ENCODE assay signal across 25 cellular contexts in genomic region chrX:50725310-50725709, GRCh38.
"Had no signal": no experiment of that assay in that cellular context is flagged by ENCODE, and none has a peak within 500 bp of the region (broad histone marks: within the 10 kb centered on the region; RNA-seq: fewer than 3 reads in every experiment).

No MANE protein-coding gene starts in this region.

- H3K4me1 ChIP-seq: left ventricle myocardium inferior, pancreas, prostate gland, spleen, suprapubic skin, upper lobe of right lung had no signal

- H3K27me3 ChIP-seq: hepatocyte, pancreas, suprapubic skin, tibial artery, upper lobe of right lung had no signal

- H2AFZ ChIP-seq: hepatocyte had no signal

- H3K27ac Mint-ChIP-seq: natural killer cell treated with Interleukin-12 subunit alpha and Interleukin-12 subunit beta and Interleukin-15 and Interleukin-18, amount 100 ng/mL, for 72 hours; stimulated activated effector memory CD8-positive, alpha-beta T cell treated with anti-CD3 and anti-CD28 coated beads, Interleukin-12 subunit alpha, Interleukin-12 subunit beta, amount 100 ng/mL, for 72 hours; stimulated activated naive CD8-positive, alpha-beta T cell treated with anti-CD3 and anti-CD28 coated beads, Interleukin-15, Interleukin-2, amounts not matched to agents 100 ng/mL and 50 ng/mL, for 24 hours had no signal

- H3K27me3 Mint-ChIP-seq: stimulated activated naive CD8-positive, alpha-beta T cell treated with anti-CD3 and anti-CD28 coated beads, Interleukin-15, Interleukin-2, amounts not matched to agents 100 ng/mL and 50 ng/mL, for 24 hours had no signal

- FAIRE-seq: pancreas, urothelium cell line had no signal

- H3K27ac ChIP-seq: hepatocyte, left ventricle myocardium inferior, pancreas, prostate gland, skin epidermis, spleen, suprapubic skin, thoracic aorta, tibial artery, upper lobe of right lung had no signal

- H3K4me1 Mint-ChIP-seq: naive thymus-derived CD4-positive, alpha-beta T cell; neural crest cell; stimulated activated effector memory CD8-positive, alpha-beta T cell treated with anti-CD3 and anti-CD28 coated beads, Interleukin-12 subunit alpha, Interleukin-12 subunit beta, amount 100 ng/mL, for 72 hours had no signal

- DNase-seq: islet precursor cell; left ventricle myocardium inferior; naive thymus-derived CD4-positive, alpha-beta T cell; nucleus accumbens; pancreas; posterior cingulate gyrus; retina; right cardiac atrium; spleen; stimulated activated CD4-positive, alpha-beta T cell treated with anti-CD3 and anti-CD28 coated beads, Interleukin-4, amount 100 ng/mL, for 24 hours; stimulated activated naive CD4-positive, alpha-beta T cell; tibial artery; trophoblast cell; upper lobe of right lung had no signal

- H3K79me2 ChIP-seq: hepatocyte had no signal

- H3K4me3 Mint-ChIP-seq: naive thymus-derived CD4-positive, alpha-beta T cell; natural killer cell treated with Interleukin-12 subunit alpha and Interleukin-12 subunit beta and Interleukin-15 and Interleukin-18, amount 100 ng/mL, for 72 hours; neural crest cell; stimulated activated effector memory CD8-positive, alpha-beta T cell treated with anti-CD3 and anti-CD28 coated beads, Interleukin-12 subunit alpha, Interleukin-12 subunit beta, amount 100 ng/mL, for 72 hours; stimulated activated naive CD8-positive, alpha-beta T cell treated with anti-CD3 and anti-CD28 coated beads, Interleukin-15, Interleukin-2, amounts not matched to agents 100 ng/mL and 50 ng/mL, for 24 hours had no signal

- H3K4me2 ChIP-seq: hepatocyte had no signal

- H3K36me3 Mint-ChIP-seq: naive thymus-derived CD4-positive, alpha-beta T cell; natural killer cell treated with Interleukin-12 subunit alpha and Interleukin-12 subunit beta and Interleukin-15 and Interleukin-18, amount 100 ng/mL, for 72 hours; stimulated activated effector memory CD8-positive, alpha-beta T cell treated with anti-CD3 and anti-CD28 coated beads, Interleukin-12 subunit alpha, Interleukin-12 subunit beta, amount 100 ng/mL, for 72 hours had no signal

- H3K4me3 ChIP-seq: hepatocyte, left ventricle myocardium inferior, lung, pancreas, prostate gland, skin epidermis, spleen, suprapubic skin, thoracic aorta, tibial artery, upper lobe of right lung had no signal

- H3K9me3 Mint-ChIP-seq: natural killer cell treated with Interleukin-12 subunit alpha and Interleukin-12 subunit beta and Interleukin-15 and Interleukin-18, amount 100 ng/mL, for 72 hours; stimulated activated effector memory CD8-positive, alpha-beta T cell treated with anti-CD3 and anti-CD28 coated beads, Interleukin-12 subunit alpha, Interleukin-12 subunit beta, amount 100 ng/mL, for 72 hours; stimulated activated naive CD8-positive, alpha-beta T cell treated with anti-CD3 and anti-CD28 coated beads, Interleukin-15, Interleukin-2, amounts not matched to agents 100 ng/mL and 50 ng/mL, for 24 hours had no signal

- H3K9me3 ChIP-seq: left ventricle myocardium inferior, pancreas, prostate gland, spleen, suprapubic skin, thoracic aorta, tibial artery, upper lobe of right lung had no signal

- H3K36me3 ChIP-seq: left ventricle myocardium inferior, pancreas, prostate gland, spleen, suprapubic skin, thoracic aorta, tibial artery, upper lobe of right lung had no signal
